15 cellular contexts compared by ENCODE assay signal in the genomic region with DNA sequence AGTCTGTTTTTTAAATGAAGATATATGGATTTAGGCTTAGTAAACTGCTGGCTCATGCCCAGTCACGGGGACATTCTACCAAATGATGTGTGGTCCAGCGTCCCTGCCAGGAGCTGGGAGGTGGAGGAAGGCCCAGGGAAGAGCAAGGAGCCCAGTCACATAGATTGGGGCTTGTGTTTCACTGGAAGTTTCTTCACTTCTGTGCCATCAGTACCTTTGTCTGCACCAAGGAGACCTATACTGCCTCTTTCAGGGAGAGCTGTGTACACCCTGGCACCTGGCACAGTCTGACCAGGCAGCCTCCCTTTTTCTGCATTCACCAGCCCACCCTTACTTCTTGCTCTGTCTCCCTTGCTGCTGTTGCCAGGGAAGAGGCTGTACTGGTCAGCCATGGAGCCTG. TPM values are rescaled to one million over a fixed set of nuclear protein-coding genes. Genes with fewer than 3 reads are reported as not detected.
A peak's percentile ranks its signal among the peaks of the same experiment; 100 is the strongest.
DNase-seq lines count a peak whose midpoint lies in the region; ATAC-seq and TF ChIP-seq lines count a peak whose summit lies in the region.
"Had no signal": no experiment of that assay in that cellular context is flagged by ENCODE, and none has a peak within 500 bp of the region (broad histone marks: within the 10 kb centered on the region; RNA-seq: fewer than 3 reads in every experiment).

No MANE protein-coding gene starts in this region.

- no peak for TF ChIP-seq CTCF in left ventricle myocardium inferior (IDR thresholded peaks at IDR 0.05; ENCODE audit: borderline replicate concordance)
- no peak for TF ChIP-seq CTCF in mesothelial cell of epicardium (IDR thresholded peaks at IDR 0.05; ENCODE audit: unreplicated experiment)

- peaks cover 41% of the 10 kb centered on the region for H3K4me1 Mint-ChIP-seq in mesothelial cell of epicardium
- H3K4me1 Mint-ChIP-seq: B cell had no signal

- peaks cover 58% of the 10 kb centered on the region for H3K4me1 ChIP-seq in left ventricle myocardium inferior

- ATAC-seq in Right ventricle myocardium inferior (peak; percentile 20), sciatic nerve (no peak)

- no peaks in the 10 kb centered on the region for H3K27me3 ChIP-seq in left ventricle myocardium inferior (ENCODE audit: low read depth)

- DNase-seq in Right ventricle myocardium inferior (ENCODE audit: missing footprints) (no peak), left ventricle myocardium inferior (no peak), mesothelial cell of epicardium (ENCODE audit: low spot score in 2 of 2, unreplicated experiment in 2 of 2) (no peak), sciatic nerve (ENCODE audit: low spot score) (peak; percentile 21), amygdala (lab: John Stamatoyannopoulos, UW) (no peak)
- no peak for DNase-seq in stimulated activated CD8-positive, alpha-beta memory T cell treated with anti-CD3 and anti-CD28 coated beads, Interleukin-4, amount 100 ng/mL, for 48 hours
- DNase-seq in activated CD4-positive, alpha-beta T cell treated with anti-CD3 and anti-CD28 coated beads for 4 hours, result no peak
- DNase-seq: C1 segment of cervical spinal cord; CD4-positive, alpha-beta T cell; DMS153; DMS79 treated with DMSO at 0.1 percent for 48 hours; EL; GOT3; H9 had no signal

- peaks cover 7% of the 10 kb centered on the region for H3K36me3 Mint-ChIP-seq in mesothelial cell of epicardium

- no peaks in the 10 kb centered on the region for H3K27me3 Mint-ChIP-seq in mesothelial cell of epicardium (ENCODE audit: low read depth)
- H3K27me3 Mint-ChIP-seq: B cell; CD4-positive, alpha-beta T cell had no signal

- H3K9me3 ChIP-seq in left ventricle myocardium inferior (replicated peaks), result no peaks in the 10 kb centered on the region

- H3K4me3 ChIP-seq in left ventricle myocardium inferior, result no peak overlapping the region

- peak overlapping the region; percentile 33 for H3K27ac Mint-ChIP-seq in mesothelial cell of epicardium
- H3K27ac Mint-ChIP-seq: B cell; CD4-positive, alpha-beta T cell had no signal

- intact Hi-C loops in Right ventricle myocardium inferior (cut with DNase I) (no loop called here), left ventricle myocardium inferior (cut with micrococcal nuclease) (no loop called here), sciatic nerve (cut with DNase I) (no loop called here)

- no peak overlapping the region for H3K4me3 Mint-ChIP-seq in mesothelial cell of epicardium
- H3K4me3 Mint-ChIP-seq: B cell; CD4-positive, alpha-beta T cell; H9 had no signal

- H3K27ac ChIP-seq in left ventricle myocardium inferior (replicated peaks), result no peak overlapping the region

- peaks cover 29% of the 10 kb centered on the region for H3K36me3 ChIP-seq in left ventricle myocardium inferior

- no peaks in the 10 kb centered on the region for H3K9me3 Mint-ChIP-seq in mesothelial cell of epicardium
- H3K9me3 Mint-ChIP-seq: CD4-positive, alpha-beta T cell; H9 had no signal

RNA-seq across cellular contexts. Expression of gene ERN1, which starts 32.6 kb away (rescaled TPM):
- 7.1 TPM for total RNA-seq in Right ventricle myocardium inferior
- 9.3 TPM for total RNA-seq in left ventricle myocardium inferior
- total RNA-seq in mesothelial cell of epicardium, result 16.4 to 20.6 TPM (median 17.9 TPM) in 3 replicates
- total RNA-seq in sciatic nerve, result 22.2 TPM
